In genomic region chr1:70382682-70383081, GRCh38 we compare ENCODE assay signal across 17 cellular contexts. TPM values are rescaled to one million over a fixed set of nuclear protein-coding genes. Genes with fewer than 3 reads are reported as not detected.
A peak's percentile ranks its signal among the peaks of the same experiment; 100 is the strongest.
DNase-seq lines count a peak whose midpoint lies in the region; ATAC-seq lines count a peak whose summit lies in the region.
"Had no signal": no experiment of that assay in that cellular context is flagged by ENCODE, and none has a peak within 500 bp of the region (broad histone marks: within the 10 kb centered on the region; RNA-seq: fewer than 3 reads in every experiment).

No MANE protein-coding gene starts in this region.

- no peaks in the 10 kb centered on the region for H3K36me3 ChIP-seq in mesenchymal stem cell (ENCODE audit: control insufficient read depth in 1 of 2, insufficient read depth in 2 of 2, low read depth in 1 of 2, low read length in 2 of 2)
- H3K36me3 ChIP-seq: WERI-Rb-1 had no signal

- H3K14ac ChIP-seq in mesenchymal stem cell (ENCODE audit: low read length in 2 of 2): no peak overlapping the region

- no peaks in the 10 kb centered on the region for H3K9me3 ChIP-seq in T-helper 17 cell (ENCODE audit: control insufficient read depth, low read length, poor library complexity, severe bottlenecking)
- no peaks in the 10 kb centered on the region for H3K9me3 ChIP-seq in mesenchymal stem cell (ENCODE audit: control insufficient read depth, low read length)

- no peaks in the 10 kb centered on the region for H3K4me1 ChIP-seq in mesenchymal stem cell (ENCODE audit: control insufficient read depth, insufficient read depth, low read depth, low read length)

- H2BK5ac ChIP-seq in mesenchymal stem cell (ENCODE audit: low read depth, low read length, poor library complexity, severe bottlenecking): no peak overlapping the region

- no peak overlapping the region for H2AK5ac ChIP-seq in mesenchymal stem cell (ENCODE audit: low read length, severe bottlenecking)

- no peak overlapping the region for H2BK12ac ChIP-seq in mesenchymal stem cell (ENCODE audit: low read length in 2 of 2)

- no peak overlapping the region for H4K91ac ChIP-seq in mesenchymal stem cell (ENCODE audit: low read length)

- H3K9ac ChIP-seq in mesenchymal stem cell (ENCODE audit: low read length): no peak overlapping the region

- H2BK15ac ChIP-seq in mesenchymal stem cell (ENCODE audit: low read depth, poor library complexity, severe bottlenecking): no peak overlapping the region

- no peaks in the 10 kb centered on the region for H3K79me1 ChIP-seq in mesenchymal stem cell (replicated peaks; ENCODE audit: low read length, poor library complexity, severe bottlenecking)

- no peak overlapping the region for H4K8ac ChIP-seq in mesenchymal stem cell (ENCODE audit: low read length)

- no peaks in the 10 kb centered on the region for H3K36me3 Mint-ChIP-seq in T-helper 17 cell (ENCODE audit: low read depth)

- H3K18ac ChIP-seq in mesenchymal stem cell (ENCODE audit: low read depth in 1 of 2, low read length in 2 of 2): no peak overlapping the region

- DNase-seq in NOMO-1 treated with DMSO at 0.1 percent for 48 hours (lab: John Stamatoyannopoulos, UW; ENCODE audit: unreplicated experiment) (peak; percentile 68), T-helper 17 cell (no peak), NCI-H2196 treated with DMSO at 0.1 percent for 48 hours (lab: John Stamatoyannopoulos, UW; ENCODE audit: unreplicated experiment) (no peak), SK-N-DZ (ENCODE audit: low spot score) (no peak), mesenchymal stem cell (no peak)
- DNase-seq: activated gamma-delta T cell treated with Interleukin-2 at 50 U/mL for 16 hours; cerebellar nuclear complex; kidney glomerular epithelial cell; NCI-H1092 treated with DMSO at 0.1 percent for 48 hours; nucleus accumbens; stimulated activated CD4-positive, alpha-beta T cell treated with anti-CD3 and anti-CD28 coated beads, Interleukin-2, amount 100 ng/mL, for 24 hours; WERI-Rb-1 had no signal

- H3K27ac Mint-ChIP-seq in T-helper 17 cell: no peak overlapping the region
- H3K27ac Mint-ChIP-seq: B cell had no signal

- no peak overlapping the region for H3K23ac ChIP-seq in mesenchymal stem cell (ENCODE audit: low read length in 2 of 2)

- no peak overlapping the region for H3K27ac ChIP-seq in mesenchymal stem cell (ENCODE audit: low read length, poor library complexity, severe bottlenecking)
- H3K27ac ChIP-seq: WERI-Rb-1 had no signal

- H3K27me3 Mint-ChIP-seq in T-helper 17 cell: peaks cover 9% of the 10 kb centered on the region

- no peak overlapping the region for H2BK120ac ChIP-seq in mesenchymal stem cell (ENCODE audit: low read depth, low read length)

- H3K27me3 ChIP-seq in mesenchymal stem cell (ENCODE audit: control insufficient read depth in 1 of 2, insufficient read depth in 1 of 2, low read length in 2 of 2): no peaks in the 10 kb centered on the region

- peak; percentile 96 for ATAC-seq in GM18511 (IDR thresholded peaks at IDR 0.05; ENCODE audit: unreplicated experiment)
- ATAC-seq in GM21390 (IDR thresholded peaks at IDR 0.05; ENCODE audit: unreplicated experiment): peak; percentile 83
- ATAC-seq in HG03064 (IDR thresholded peaks at IDR 0.05; ENCODE audit: low read depth, unreplicated experiment): peak; percentile 84
- no peak for ATAC-seq in T-helper 17 cell
- ATAC-seq: Panc1 had no signal

- H3K4me3 Mint-ChIP-seq in T-helper 17 cell: no peak overlapping the region
- H3K4me3 Mint-ChIP-seq: B cell had no signal

- H3K4me3 ChIP-seq in mesenchymal stem cell (ENCODE audit: insufficient read depth in 1 of 2, low read depth in 1 of 2, low read length in 2 of 2): no peak overlapping the region

- H3K4me1 Mint-ChIP-seq in T-helper 17 cell: no peaks in the 10 kb centered on the region
- H3K4me1 Mint-ChIP-seq: B cell had no signal

- no peak overlapping the region for H3K4me2 ChIP-seq in mesenchymal stem cell (ENCODE audit: low read length, poor library complexity, severe bottlenecking)

- H2AFZ ChIP-seq in mesenchymal stem cell (ENCODE audit: low read depth, low read length): no peak overlapping the region

- H3K4ac ChIP-seq in mesenchymal stem cell (ENCODE audit: low read depth in 1 of 2, low read length in 2 of 2): no peak overlapping the region

RNA-seq across cellular contexts. Expression of gene ANKRD13C, which starts 28.2 kb away (rescaled TPM):
- 10 to 100 TPM; 27.2 to 30.6 TPM for total RNA-seq in T-helper 17 cell
- polyA plus RNA-seq in SK-N-DZ (2014; cell fraction: cytosol; rRNA removed): 10.6 and 10.8 TPM in 2 replicates
- 18.8 and 22.1 TPM in 2 replicates for polyA plus RNA-seq in SK-N-DZ (2014; cell fraction: nucleus; rRNA removed)
- 22.4 TPM for polyA plus RNA-seq in mesenchymal stem cell (2013, experiment 1 of 2)
- 23.5 TPM for polyA plus RNA-seq in mesenchymal stem cell (2013, experiment 2 of 2)

RNA-seq across cellular contexts. Expression of gene CTH, which starts 28.4 kb away (rescaled TPM):
- total RNA-seq in T-helper 17 cell: 1 to 10 TPM; 4.2 to 5.8 TPM
- 4.8 and 5.0 TPM in 2 replicates for polyA plus RNA-seq in SK-N-DZ (2014; cell fraction: cytosol; rRNA removed)
- polyA plus RNA-seq in SK-N-DZ (2014; cell fraction: nucleus; rRNA removed): 4.7 and 5.1 TPM in 2 replicates
- 5.9 TPM for polyA plus RNA-seq in mesenchymal stem cell (2013, experiment 1 of 2)
- 6.1 TPM for polyA plus RNA-seq in mesenchymal stem cell (2013, experiment 2 of 2)
